Comparison of ENCODE assay signal across 8 cellular contexts in the genomic region with DNA sequence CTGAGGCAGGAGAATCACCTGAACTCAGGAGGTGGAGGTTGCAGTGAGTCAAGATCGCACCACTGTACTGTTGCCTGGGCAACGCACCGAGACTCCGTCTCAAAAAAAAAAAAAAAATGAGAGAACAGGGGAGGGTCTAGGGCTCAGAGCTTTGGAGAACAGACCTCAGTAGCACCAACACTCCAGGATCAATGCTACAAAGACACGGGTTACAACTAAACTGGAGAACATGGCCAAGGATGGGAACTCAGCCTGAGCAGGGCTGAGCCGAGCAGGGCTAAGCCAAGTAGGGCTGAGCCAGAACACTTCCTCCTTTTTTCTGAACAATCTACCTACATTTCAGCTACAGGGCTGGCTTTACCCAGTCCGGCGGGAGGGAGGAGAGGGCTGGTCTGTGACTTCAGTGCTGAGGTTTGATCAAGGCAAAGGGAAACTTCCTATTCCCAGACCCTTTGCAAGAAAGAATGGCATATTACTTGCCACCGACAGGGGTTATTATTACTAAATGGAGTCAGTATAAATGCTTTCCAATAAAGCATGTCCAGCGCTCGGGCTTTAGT. TPM values are rescaled to one million over a fixed set of nuclear protein-coding genes. Genes with fewer than 3 reads are reported as not detected.
A peak's percentile ranks its signal among the peaks of the same experiment; 100 is the strongest.
DNase-seq lines count a peak whose midpoint lies in the region; ATAC-seq lines count a peak whose summit lies in the region.

No MANE protein-coding gene starts in this region.

- H3K36me3 ChIP-seq in skeletal muscle tissue (ENCODE audit: control insufficient read depth in 3 of 3, insufficient read depth in 3 of 3, low read length in 3 of 3), result no peaks in the 10 kb centered on the region

- DNase-seq in NK-92 treated with Interleukin-12 subunit alpha and Interleukin-12 subunit beta, amount 100 ng/mL, for 24 hours (lab: John Stamatoyannopoulos, UW), result peak; percentile 28
- DNase-seq in NK-92 (lab: John Stamatoyannopoulos, UW; ENCODE audit: unreplicated experiment), result no peak
- DNase-seq in NOMO-1 treated with dmso at 0.1 percent for 144 hours (lab: John Stamatoyannopoulos, UW; ENCODE audit: unreplicated experiment), result peak; percentile 92
- DNase-seq in activated effector memory CD4-positive, alpha-beta T cell treated with anti-CD3 and anti-CD28 coated beads, Interleukin-2, amount 50 U/mL, for 16 hours, result peak; percentile 79
- peak; percentile 40 for DNase-seq in left cardiac atrium
- no peak for DNase-seq in cerebellum (ENCODE audit: low spot score)

- H3K27ac ChIP-seq in skeletal muscle tissue (ENCODE audit: low read depth, low read length), result peak overlapping the region; percentile 82

- H3K9me3 ChIP-seq in skeletal muscle tissue (ENCODE audit: control insufficient read depth in 3 of 3, low read length in 3 of 3), result no peaks in the 10 kb centered on the region

- H3K9ac ChIP-seq in skeletal muscle tissue (ENCODE audit: low read depth in 1 of 3, low read length in 3 of 3), result peak overlapping the region; percentile 71 to 92 (median 85)

- H3K4me3 ChIP-seq in skeletal muscle tissue (ENCODE audit: low read length in 3 of 3), result peak overlapping the region; percentile 79 to 96 (median 89)

- H3K27me3 ChIP-seq in skeletal muscle tissue (ENCODE audit: control insufficient read depth in 3 of 3, insufficient read depth in 3 of 3, low read length in 3 of 3), result no peaks in the 10 kb centered on the region

- H3K4me1 ChIP-seq in skeletal muscle tissue (ENCODE audit: control insufficient read depth in 3 of 3, insufficient read depth in 3 of 3, low read length in 3 of 3), result peaks cover 9% of the 10 kb centered on the region in 3 donors

- ATAC-seq in HG02885 (IDR thresholded peaks at IDR 0.05; ENCODE audit: poor library complexity, unreplicated experiment), result peak; percentile 57
- ATAC-seq in left cardiac atrium, result peak; percentile 47 to 75

- intact Hi-C loops in left cardiac atrium (cut with DNase I), result no loop called here

RNA-seq across cellular contexts. Expression of a gene that starts 2.9 kb away (rescaled TPM):
- total RNA-seq in left cardiac atrium (1 to 10 TPM; 5.4 to 7.4 TPM), skeletal muscle tissue (8.4 TPM), cerebellum (2.7 TPM)

Comparison
In these comparisons a context has a peak if more than half of its experiments do, and no peak if none do; other contexts are left out.
1. DNase-seq: peak in NK-92 treated with Interleukin-12 subunit alpha and Interleukin-12 subunit beta, amount 100 ng/mL, for 24 hours (single experiment), NOMO-1 treated with dmso at 0.1 percent for 144 hours (single experiment), activated effector memory CD4-positive, alpha-beta T cell treated with anti-CD3 and anti-CD28 coated beads, Interleukin-2, amount 50 U/mL, for 16 hours (single experiment) and left cardiac atrium (single experiment); none in NK-92 (single experiment) and cerebellum (single experiment).